ENCODE assay signal across 1 cellular context in the genomic region with DNA sequence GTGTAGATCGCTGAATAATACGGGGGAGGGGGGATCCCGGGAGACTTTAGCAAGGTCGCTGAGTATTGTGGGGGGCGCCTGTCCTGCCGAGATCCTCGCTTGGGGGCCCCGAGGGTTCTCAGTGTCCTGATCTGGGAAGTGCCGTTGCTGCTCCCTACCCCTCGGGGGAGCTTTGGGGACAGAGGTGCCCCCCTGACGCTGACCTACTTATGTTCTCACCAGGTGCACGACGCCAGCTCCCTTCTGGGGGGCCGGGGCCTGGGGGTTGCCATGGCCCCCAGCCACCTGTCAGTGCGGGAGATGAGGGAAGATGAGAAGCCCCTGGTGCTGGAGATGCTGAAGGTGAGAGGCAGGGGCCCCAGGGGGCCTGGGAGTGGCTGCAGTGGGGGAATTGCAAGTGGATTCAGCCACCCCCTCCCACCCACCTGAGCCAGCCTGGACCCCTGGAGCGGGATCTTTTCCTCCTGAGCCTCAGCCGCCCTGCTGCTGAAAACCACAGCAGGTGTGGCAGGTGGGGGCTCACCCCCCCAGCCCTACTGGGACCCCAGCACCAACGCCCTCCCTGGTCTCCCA.
TF ChIP-seq lines count a peak whose summit lies in the region.

No MANE protein-coding gene starts in this region.

TF ChIP-seq in H1, 55 proteins besides CTCF, POLR2A, EP300 and RAD21:
- TF ChIP-seq SIN3A (conservative IDR thresholded peaks at IDR 0.05 in 1 of 2, IDR thresholded peaks at IDR 0.05 in 1 of 2; ENCODE audit: low read depth in 1 of 2, low read length in 2 of 2) (no peak; a peak in 2 of 4 replicates), CHD7 (IDR thresholded peaks at IDR 0.05; ENCODE audit: insufficient replicate concordance, low read length) (no peak), SP2 (IDR thresholded peaks at IDR 0.05; ENCODE audit: low read length) (no peak), EGR1 (IDR thresholded peaks at IDR 0.05; ENCODE audit: borderline replicate concordance, low read depth, low read length) (no peak), SRF (IDR thresholded peaks at IDR 0.05; ENCODE audit: low read depth, low read length) (no peak), TBP (IDR thresholded peaks at IDR 0.05; ENCODE audit: low read depth, low read length) (no peak), KDM5A (IDR thresholded peaks at IDR 0.05; ENCODE audit: low read length) (no peak), SP4 (IDR thresholded peaks at IDR 0.05; ENCODE audit: low read length) (no peak), CHD2 (IDR thresholded peaks at IDR 0.05; ENCODE audit: low read length) (no peak), NANOG (IDR thresholded peaks at IDR 0.05; ENCODE audit: insufficient read depth, low read depth, low read length, poor library complexity, severe bottlenecking) (no peak), NRF1 (IDR thresholded peaks at IDR 0.05; ENCODE audit: low read depth, low read length) (no peak), HDAC6 (IDR thresholded peaks at IDR 0.05; ENCODE audit: low read depth, low read length) (no peak), TCF12 (IDR thresholded peaks at IDR 0.05; ENCODE audit: low read depth, low read length) (no peak), GTF2F1 (IDR thresholded peaks at IDR 0.05; ENCODE audit: borderline replicate concordance, low read depth, low read length) (no peak), SAP30 (IDR thresholded peaks at IDR 0.05; ENCODE audit: insufficient read depth, insufficient replicate concordance, low read length) (no peak)
